ENCODE assay signal across 8 cellular contexts in the genomic region with DNA sequence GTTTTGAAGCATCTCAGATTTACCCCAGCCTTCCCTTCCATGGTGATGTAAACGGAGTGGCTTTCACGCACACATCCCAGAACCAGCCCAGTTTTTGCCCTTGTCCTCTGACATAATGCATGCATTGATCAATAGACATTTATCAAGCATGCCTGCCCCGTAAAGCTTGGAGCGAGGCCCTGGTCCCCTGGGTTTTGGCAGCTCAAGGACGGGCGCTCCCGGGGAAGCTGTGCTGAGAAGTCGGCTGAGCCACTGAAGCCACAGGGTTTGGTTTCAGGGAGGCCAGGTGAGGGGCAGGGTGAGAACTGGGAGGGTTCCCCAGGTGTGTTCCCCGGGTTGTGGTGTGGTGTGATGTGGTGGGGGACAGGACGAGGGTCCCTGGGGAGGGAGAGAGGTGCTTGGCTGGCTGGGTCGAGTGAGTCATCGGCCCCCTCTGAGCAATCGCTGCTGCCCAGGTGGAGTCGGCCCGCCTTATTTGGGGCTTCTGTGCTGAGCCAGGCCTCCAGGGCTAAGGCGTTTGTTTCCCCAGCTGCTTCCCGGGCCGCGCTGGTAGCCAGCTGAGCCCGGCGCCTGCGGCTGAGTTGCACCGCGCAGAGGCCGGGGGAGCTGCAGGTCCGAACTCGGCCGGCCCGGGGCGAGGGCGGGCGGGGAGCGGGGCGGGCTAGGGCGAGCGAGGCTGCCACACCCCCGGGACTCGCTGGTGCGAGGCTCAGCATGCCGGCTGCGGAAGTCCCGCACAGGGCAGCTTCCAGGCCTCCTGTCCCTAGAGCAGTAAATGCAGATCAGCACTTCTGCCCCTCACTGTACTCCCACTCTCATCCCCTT. TPM values are rescaled to one million over a fixed set of nuclear protein-coding genes. Genes with fewer than 3 reads are reported as not detected.
A peak's percentile ranks its signal among the peaks of the same experiment; 100 is the strongest.
DNase-seq lines count a peak whose midpoint lies in the region; ATAC-seq and TF ChIP-seq lines count a peak whose summit lies in the region.

No MANE protein-coding gene starts in this region.

- H3K4me3 ChIP-seq in right atrium auricular region (peak overlapping the region in 1 of 2 donors; percentile 33), smooth muscle cell (peak overlapping the region; percentile 33)

- no peaks in the 10 kb centered on the region for H3K36me3 Mint-ChIP-seq in activated naive CD8-positive, alpha-beta T cell treated with anti-CD3 and anti-CD28 coated beads for 36 hours

- H3K9me3 ChIP-seq in right atrium auricular region = no peaks in the 10 kb centered on the region
- no peaks in the 10 kb centered on the region for H3K9me3 ChIP-seq in smooth muscle cell (replicated peaks; ENCODE audit: low read depth)

- peak overlapping the region; percentile 77 for H3K9ac ChIP-seq in smooth muscle cell (ENCODE audit: low read depth)

- H3K4me2 ChIP-seq in smooth muscle cell = peak overlapping the region; percentile 72

- H3K27me3 ChIP-seq in right atrium auricular region (no peaks in the 10 kb centered on the region), smooth muscle cell (ENCODE audit: low read depth) (no peaks in the 10 kb centered on the region)

- peak; percentile 76 for DNase-seq in RPMI8226
- peak; percentile 83 for DNase-seq in activated naive CD8-positive, alpha-beta T cell treated with anti-CD3 and anti-CD28 coated beads for 36 hours
- no peak for DNase-seq in right atrium auricular region (ENCODE audit: low spot score)
- no peak for DNase-seq in smooth muscle cell (lab: John Stamatoyannopoulos, UW; ENCODE audit: unreplicated experiment)

- H3K4me3 Mint-ChIP-seq in activated naive CD8-positive, alpha-beta T cell treated with anti-CD3 and anti-CD28 coated beads for 36 hours = peak overlapping the region; percentile 71

- H3K27ac Mint-ChIP-seq in activated naive CD8-positive, alpha-beta T cell treated with anti-CD3 and anti-CD28 coated beads for 36 hours = peak overlapping the region; percentile 88

- TF ChIP-seq CTCF in right atrium auricular region (IDR thresholded peaks at IDR 0.05) = no peak
- TF ChIP-seq CTCF in smooth muscle cell (IDR thresholded peaks at IDR 0.05; ENCODE audit: borderline replicate concordance, insufficient read depth, poor library complexity, severe bottlenecking) = no peak

- H3K27me3 Mint-ChIP-seq in activated naive CD8-positive, alpha-beta T cell treated with anti-CD3 and anti-CD28 coated beads for 36 hours = no peaks in the 10 kb centered on the region

- no peaks in the 10 kb centered on the region for H3K9me3 Mint-ChIP-seq in activated naive CD8-positive, alpha-beta T cell treated with anti-CD3 and anti-CD28 coated beads for 36 hours

- H3K27ac ChIP-seq in right atrium auricular region (peak overlapping the region; percentile 70 to 81), smooth muscle cell (ENCODE audit: low read depth) (peak overlapping the region; percentile 93)

- peaks cover 49% of the 10 kb centered on the region for H3F3A ChIP-seq in smooth muscle cell (ENCODE audit: low read depth)

- H4K20me1 ChIP-seq in smooth muscle cell (ENCODE audit: low read depth) = peaks cover 56% of the 10 kb centered on the region

- H3K36me3 ChIP-seq in right atrium auricular region (no peaks in the 10 kb centered on the region), smooth muscle cell (ENCODE audit: low read depth) (no peaks in the 10 kb centered on the region)

- H3K4me1 ChIP-seq in right atrium auricular region = peaks cover 0 to 66% of the 10 kb centered on the region in 2 donors
- peaks cover 30% of the 10 kb centered on the region for H3K4me1 ChIP-seq in smooth muscle cell (ENCODE audit: low read depth)

- no peak overlapping the region for H2AFZ ChIP-seq in smooth muscle cell (ENCODE audit: low read depth)

- ATAC-seq in GM18861 (IDR thresholded peaks at IDR 0.05; ENCODE audit: unreplicated experiment) (peak; percentile 35), HG03097 (IDR thresholded peaks at IDR 0.05; ENCODE audit: low FRiP score, unreplicated experiment) (peak; percentile 42), GM18519 (IDR thresholded peaks at IDR 0.05; ENCODE audit: low FRiP score, unreplicated experiment) (no peak), HG03521 (IDR thresholded peaks at IDR 0.05; ENCODE audit: unreplicated experiment) (no peak)

- H3K79me2 ChIP-seq in smooth muscle cell (ENCODE audit: low read depth) = peaks cover 74% of the 10 kb centered on the region

- H3K4me1 Mint-ChIP-seq in activated naive CD8-positive, alpha-beta T cell treated with anti-CD3 and anti-CD28 coated beads for 36 hours = peaks cover 54% of the 10 kb centered on the region

- 30% methylated on average over 14 of the region's 42 CpGs for WGBS in smooth muscle cell (ENCODE audit: low lambda C conversion rate)

RNA-seq across cellular contexts. Expression of a gene that starts 23.6 kb away (rescaled TPM):
- total RNA-seq in activated naive CD8-positive, alpha-beta T cell treated with anti-CD3 and anti-CD28 coated beads for 36 hours = 1 to 10 TPM; 5.3 to 6.4 TPM
- 100 to 1,000 TPM in 1 of 2 donors, 10 to 100 TPM in 1; 86.1 to 171 TPM for total RNA-seq in right atrium auricular region
- 104 and 113 TPM in 2 replicates for total RNA-seq in smooth muscle cell
- polyA plus RNA-seq in smooth muscle cell = 31.1 and 49.3 TPM in 2 replicates

Comparison
In these comparisons a context has a peak if more than half of its experiments do, and no peak if none do; other contexts are left out.
1. ATAC-seq: peak in GM18861 (single experiment) and HG03097 (single experiment); none in GM18519 (single experiment) and HG03521 (single experiment).
2. DNase-seq: peak in RPMI8226 (single experiment) and activated naive CD8-positive, alpha-beta T cell treated with anti-CD3 and anti-CD28 coated beads for 36 hours (single experiment); none in right atrium auricular region (single experiment) and smooth muscle cell (single experiment).
3. RNA of a gene that starts 23.6 kb away (total RNA-seq): 86.1 to 171 TPM in right atrium auricular region and 104 to 113 TPM in smooth muscle cell; 5.3 to 6.4 TPM in activated naive CD8-positive, alpha-beta T cell treated with anti-CD3 and anti-CD28 coated beads for 36 hours; every median in the first group is over 10 times any median in the second.